In the genomic region with DNA sequence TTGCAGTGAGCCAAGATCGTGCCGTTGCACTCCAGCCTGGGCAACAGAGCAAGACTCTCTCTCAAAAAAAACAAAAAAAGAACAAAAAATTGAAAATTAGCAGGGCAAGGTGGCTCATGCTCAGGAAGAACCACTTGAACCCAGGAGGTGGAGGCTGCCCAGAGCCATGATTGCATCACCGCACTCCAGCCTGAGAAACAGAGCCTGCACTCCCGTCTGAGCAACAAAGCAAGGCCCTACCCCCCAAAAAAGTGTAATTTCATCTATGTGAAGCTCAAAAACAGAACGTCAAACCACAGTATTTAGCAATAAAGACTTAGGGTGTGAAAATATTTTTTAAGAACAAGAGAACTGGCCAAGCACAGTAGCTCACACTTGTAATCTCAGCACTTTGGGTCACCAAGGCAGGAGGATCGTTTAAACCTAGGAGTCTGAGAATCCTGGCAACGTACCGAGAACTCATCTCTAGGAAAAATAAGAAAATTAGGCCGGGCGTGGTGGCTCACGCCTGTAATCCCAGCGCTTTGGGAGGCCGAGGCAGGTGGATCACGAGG, we compare ENCODE assay signal across 25 cellular contexts. TPM values are rescaled to one million over a fixed set of nuclear protein-coding genes. Genes with fewer than 3 reads are reported as not detected.
A peak's percentile ranks its signal among the peaks of the same experiment; 100 is the strongest.
DNase-seq lines count a peak whose midpoint lies in the region; ATAC-seq lines count a peak whose summit lies in the region.
"Had no signal": no experiment of that assay in that cellular context is flagged by ENCODE, and none has a peak within 500 bp of the region (broad histone marks: within the 10 kb centered on the region; RNA-seq: fewer than 3 reads in every experiment).

No MANE protein-coding gene starts in this region.

- ATAC-seq in natural killer cell treated with Interleukin-12 subunit alpha and Interleukin-12 subunit beta and Interleukin-15 and Interleukin-18, amount 100 ng/mL, for 72 hours, result peak; percentile 61 to 88
- ATAC-seq in GM21786 (IDR thresholded peaks at IDR 0.05; ENCODE audit: unreplicated experiment) (no peak), HG03139 (IDR thresholded peaks at IDR 0.05; ENCODE audit: unreplicated experiment) (no peak), HG02610 (IDR thresholded peaks at IDR 0.05; ENCODE audit: unreplicated experiment) (no peak)
- ATAC-seq: activated CD4-positive, alpha-beta T cell treated with anti-CD3 and anti-CD28 coated beads for 36 hours; activated CD8-positive, alpha-beta memory T cell treated with anti-CD3 and anti-CD28 coated beads, Interleukin-2, amount 10 ng/mL, durations not matched to agents 7 days and 5 days; sciatic nerve; stimulated activated memory B cell treated with anti-CD40 and anti-IgM and Interleukin-4, amounts not matched to agents 10 μg/mL and 1 μg/mL and 100 μg/mL, for 72 hours had no signal

- H3K4me1 Mint-ChIP-seq in dendritic cell treated with granulocyte-macrophage colony-stimulating factor and Interleukin-4, amounts not matched to agents 40 ng/mL and 50 ng/mL, for 4 days (ENCODE audit: low read depth), result peaks cover 30% of the 10 kb centered on the region
- H3K4me1 Mint-ChIP-seq in natural killer cell treated with Interleukin-12 subunit alpha and Interleukin-12 subunit beta and Interleukin-15 and Interleukin-18, amount 100 ng/mL, for 72 hours (ENCODE audit: low read depth in 2 of 2), result peaks cover 12 to 19% of the 10 kb centered on the region in 2 donors

- intact Hi-C loops in dendritic cell treated with granulocyte-macrophage colony-stimulating factor and Interleukin-4, amounts not matched to agents 40 ng/mL and 50 ng/mL, for 4 days (cut with micrococcal nuclease), result no loop called here

- no peak overlapping the region for H3K4me3 Mint-ChIP-seq in dendritic cell treated with granulocyte-macrophage colony-stimulating factor and Interleukin-4, amounts not matched to agents 40 ng/mL and 50 ng/mL, for 4 days
- H3K4me3 Mint-ChIP-seq in natural killer cell treated with Interleukin-12 subunit alpha and Interleukin-12 subunit beta and Interleukin-15 and Interleukin-18, amount 100 ng/mL, for 72 hours, result peak overlapping the region; percentile 49
- H3K4me3 Mint-ChIP-seq: activated CD4-positive, alpha-beta T cell treated with anti-CD3 and anti-CD28 coated beads for 36 hours; activated CD8-positive, alpha-beta memory T cell treated with anti-CD3 and anti-CD28 coated beads, Interleukin-2, amount 10 ng/mL, durations not matched to agents 7 days and 5 days; stimulated activated memory B cell treated with anti-CD40 and anti-IgM and Interleukin-4, amounts not matched to agents 10 μg/mL and 1 μg/mL and 100 μg/mL, for 72 hours had no signal

- peaks cover 9% of the 10 kb centered on the region for H3K36me3 Mint-ChIP-seq in dendritic cell treated with granulocyte-macrophage colony-stimulating factor and Interleukin-4, amounts not matched to agents 40 ng/mL and 50 ng/mL, for 4 days (ENCODE audit: low read depth)
- H3K36me3 Mint-ChIP-seq in natural killer cell treated with Interleukin-12 subunit alpha and Interleukin-12 subunit beta and Interleukin-15 and Interleukin-18, amount 100 ng/mL, for 72 hours, result no peaks in the 10 kb centered on the region

- no peaks in the 10 kb centered on the region for H3K27me3 Mint-ChIP-seq in dendritic cell treated with granulocyte-macrophage colony-stimulating factor and Interleukin-4, amounts not matched to agents 40 ng/mL and 50 ng/mL, for 4 days
- no peaks in the 10 kb centered on the region for H3K27me3 Mint-ChIP-seq in natural killer cell treated with Interleukin-12 subunit alpha and Interleukin-12 subunit beta and Interleukin-15 and Interleukin-18, amount 100 ng/mL, for 72 hours
- H3K27me3 Mint-ChIP-seq: activated CD4-positive, alpha-beta T cell treated with anti-CD3 and anti-CD28 coated beads for 36 hours; activated CD8-positive, alpha-beta memory T cell treated with anti-CD3 and anti-CD28 coated beads, Interleukin-2, amount 10 ng/mL, durations not matched to agents 7 days and 5 days; stimulated activated memory B cell treated with anti-CD40 and anti-IgM and Interleukin-4, amounts not matched to agents 10 μg/mL and 1 μg/mL and 100 μg/mL, for 72 hours had no signal

- DNase-seq in Kasumi-1 (lab: John Stamatoyannopoulos, UW), result peak; percentile 27 to 52
- peak; percentile 95 for DNase-seq in NOMO-1 treated with dmso at 0.1 percent for 144 hours (lab: John Stamatoyannopoulos, UW; ENCODE audit: unreplicated experiment)
- peak; percentile 72 for DNase-seq in natural killer cell treated with Interleukin-12 subunit alpha and Interleukin-12 subunit beta and Interleukin-15 and Interleukin-18, amount 100 ng/mL, for 72 hours (ENCODE audit: low spot score)
- no peak for DNase-seq in GOT3 (lab: John Stamatoyannopoulos, UW)
- DNase-seq: activated CD4-positive, alpha-beta T cell treated with anti-CD3 and anti-CD28 coated beads for 36 hours; activated CD8-positive, alpha-beta memory T cell treated with anti-CD3 and anti-CD28 coated beads, Interleukin-2, amount 10 ng/mL, durations not matched to agents 7 days and 5 days; activated naive CD4-positive, alpha-beta T cell treated with anti-CD3 and anti-CD28 coated beads, Interleukin-2, amount 50 U/mL, for 16 hours; amygdala; C1 segment of cervical spinal cord; Calu3; head of caudate nucleus; kidney; NCI-H1105 treated with DMSO at 0.1 percent for 48 hours; NCI-H2029 treated with DMSO at 0.1 percent for 48 hours; NCI-H526 treated with DMSO at 0.1 percent for 48 hours; posterior cingulate gyrus; RPMI8226; stimulated activated CD4-positive, alpha-beta T cell treated with anti-CD3 and anti-CD28 coated beads, Interleukin-4, amount 100 ng/mL, for 4 hours; substantia nigra had no signal

- peak overlapping the region; percentile 66 for H3K27ac Mint-ChIP-seq in dendritic cell treated with granulocyte-macrophage colony-stimulating factor and Interleukin-4, amounts not matched to agents 40 ng/mL and 50 ng/mL, for 4 days
- peak overlapping the region in 1 of 2 donors; percentile 76 for H3K27ac Mint-ChIP-seq in natural killer cell treated with Interleukin-12 subunit alpha and Interleukin-12 subunit beta and Interleukin-15 and Interleukin-18, amount 100 ng/mL, for 72 hours
- H3K27ac Mint-ChIP-seq: activated CD4-positive, alpha-beta T cell treated with anti-CD3 and anti-CD28 coated beads for 36 hours; activated CD8-positive, alpha-beta memory T cell treated with anti-CD3 and anti-CD28 coated beads, Interleukin-2, amount 10 ng/mL, durations not matched to agents 7 days and 5 days; stimulated activated memory B cell treated with anti-CD40 and anti-IgM and Interleukin-4, amounts not matched to agents 10 μg/mL and 1 μg/mL and 100 μg/mL, for 72 hours had no signal

- no peaks in the 10 kb centered on the region for H3K9me3 Mint-ChIP-seq in dendritic cell treated with granulocyte-macrophage colony-stimulating factor and Interleukin-4, amounts not matched to agents 40 ng/mL and 50 ng/mL, for 4 days
- no peaks in the 10 kb centered on the region for H3K9me3 Mint-ChIP-seq in natural killer cell treated with Interleukin-12 subunit alpha and Interleukin-12 subunit beta and Interleukin-15 and Interleukin-18, amount 100 ng/mL, for 72 hours
- H3K9me3 Mint-ChIP-seq: stimulated activated memory B cell treated with anti-CD40 and anti-IgM and Interleukin-4, amounts not matched to agents 10 μg/mL and 1 μg/mL and 100 μg/mL, for 72 hours had no signal

RNA-seq across cellular contexts. Expression of a gene that starts 38.1 kb away (rescaled TPM):
- total RNA-seq in natural killer cell treated with Interleukin-12 subunit alpha and Interleukin-12 subunit beta and Interleukin-15 and Interleukin-18, amount 100 ng/mL, for 72 hours, result 10 to 100 TPM; 48.7 to 88.7 TPM

Comparison
In these comparisons a context has a peak if more than half of its experiments do, and no peak if none do; other contexts are left out.
1. ATAC-seq: peak in natural killer cell treated with Interleukin-12 subunit alpha and Interleukin-12 subunit beta and Interleukin-15 and Interleukin-18, amount 100 ng/mL, for 72 hours (2 of 2); none in GM21786 (single experiment), HG03139 (single experiment) and HG02610 (single experiment).